In genomic region chr5:21031001-21031400, GRCh38 we compare ENCODE assay signal across 18 cellular contexts.
"Had no signal": no experiment of that assay in that cellular context is flagged by ENCODE, and none has a peak within 500 bp of the region (broad histone marks: within the 10 kb centered on the region; RNA-seq: fewer than 3 reads in every experiment).

No MANE protein-coding gene starts in this region.

- H3K36me3 ChIP-seq: lower lobe of right lung, prostate gland, right atrium auricular region, stomach, thyroid gland, vagina had no signal

- H3K9me3 Mint-ChIP-seq: nephron progenitor cell had no signal

- ATAC-seq: effector memory CD8-positive, alpha-beta T cell; left ventricle myocardium superior; lower lobe of right lung; naive thymus-derived CD8-positive, alpha-beta T cell; sciatic nerve; stimulated activated effector memory CD8-positive, alpha-beta T cell treated with anti-CD3 and anti-CD28 coated beads, Interleukin-12 subunit alpha, Interleukin-12 subunit beta, amount 100 ng/mL, for 72 hours had no signal

- H3K27me3 ChIP-seq: right atrium auricular region, stomach, thyroid gland, vagina had no signal

- H3K36me3 Mint-ChIP-seq: naive thymus-derived CD8-positive, alpha-beta T cell; stimulated activated effector memory CD8-positive, alpha-beta T cell treated with anti-CD3 and anti-CD28 coated beads, Interleukin-12 subunit alpha, Interleukin-12 subunit beta, amount 100 ng/mL, for 72 hours had no signal

- H3K27ac Mint-ChIP-seq: effector memory CD8-positive, alpha-beta T cell; naive thymus-derived CD8-positive, alpha-beta T cell; nephron progenitor cell; stimulated activated effector memory CD8-positive, alpha-beta T cell treated with anti-CD3 and anti-CD28 coated beads, Interleukin-12 subunit alpha, Interleukin-12 subunit beta, amount 100 ng/mL, for 72 hours had no signal

- H2AFZ ChIP-seq: parathyroid adenoma had no signal

- DNase-seq: effector memory CD8-positive, alpha-beta T cell; left ventricle myocardium superior; lower lobe of right lung; naive thymus-derived CD8-positive, alpha-beta T cell; nephron progenitor cell; stimulated activated CD4-positive, alpha-beta T cell treated with anti-CD3 and anti-CD28 coated beads, Interleukin-2, amount 100 ng/mL, for 24 hours; stimulated activated CD4-positive, alpha-beta T cell treated with anti-CD3 and anti-CD28 coated beads, Interleukin-4, amount 100 ng/mL, for 24 hours; stimulated activated naive CD4-positive, alpha-beta T cell treated with Interleukin-2 at 50 U/mL for 16 hours; stomach; thyroid gland; trophoblast cell had no signal

- H3K27me3 Mint-ChIP-seq: effector memory CD8-positive, alpha-beta T cell; naive thymus-derived CD8-positive, alpha-beta T cell had no signal

- H3K27ac ChIP-seq: coronary artery, lower lobe of right lung, parathyroid adenoma, prostate gland, right atrium auricular region, stomach, thyroid gland, vagina had no signal

- H3K4me1 ChIP-seq: lower lobe of right lung, parathyroid adenoma, prostate gland, right atrium auricular region, stomach, thyroid gland, vagina had no signal

- H3K9ac ChIP-seq: parathyroid adenoma had no signal

- H3K4me1 Mint-ChIP-seq: naive thymus-derived CD8-positive, alpha-beta T cell; nephron progenitor cell; stimulated activated effector memory CD8-positive, alpha-beta T cell treated with anti-CD3 and anti-CD28 coated beads, Interleukin-12 subunit alpha, Interleukin-12 subunit beta, amount 100 ng/mL, for 72 hours had no signal

- H3K9me3 ChIP-seq: lower lobe of right lung, prostate gland, right atrium auricular region, stomach, thyroid gland, vagina had no signal

- H3K79me2 ChIP-seq: parathyroid adenoma had no signal

- H3K4me3 Mint-ChIP-seq: effector memory CD8-positive, alpha-beta T cell; naive thymus-derived CD8-positive, alpha-beta T cell; nephron progenitor cell; stimulated activated effector memory CD8-positive, alpha-beta T cell treated with anti-CD3 and anti-CD28 coated beads, Interleukin-12 subunit alpha, Interleukin-12 subunit beta, amount 100 ng/mL, for 72 hours had no signal

- H3K4me3 ChIP-seq: coronary artery, lower lobe of right lung, prostate gland, right atrium auricular region, stomach, thyroid gland, vagina had no signal
